22 cellular contexts compared by ENCODE assay signal in genomic region chr6:4573958-4574481, GRCh38.
DNase-seq lines count a peak whose midpoint lies in the region; ATAC-seq and TF ChIP-seq lines count a peak whose summit lies in the region.
"Had no signal": no experiment of that assay in that cellular context is flagged by ENCODE, and none has a peak within 500 bp of the region (broad histone marks: within the 10 kb centered on the region; RNA-seq: fewer than 3 reads in every experiment).

No MANE protein-coding gene starts in this region.

- H3K36me3 ChIP-seq in mucosa of descending colon (ENCODE audit: low read depth), result no peaks in the 10 kb centered on the region

- H3K4me3 ChIP-seq in AG04449 (ENCODE audit: low read depth, low read length) (no peak overlapping the region), coronary artery (no peak overlapping the region), mucosa of descending colon (no peak overlapping the region)
- H3K4me3 ChIP-seq: GM12878, K562 had no signal

- ATAC-seq in mucosa of descending colon, result no peak
- ATAC-seq: GM12878, K562 had no signal

- TF ChIP-seq CTCF in AG04449 (IDR thresholded peaks at IDR 0.05; ENCODE audit: insufficient read depth, low read length, missing control alignments) (no peak), coronary artery (IDR thresholded peaks at IDR 0.05) (no peak), mucosa of descending colon (IDR thresholded peaks at IDR 0.05) (no peak)

- POLR2A ChIA-PET in AG04449 (lab: Yijun Ruan, JAX), result interaction anchor here (0.8 kb wide), 1 partner anchor 351 kb away, joined by 7 read pairs; no protein-coding TSS in a partner anchor

- CTCF ChIA-PET in AG04449 (lab: Yijun Ruan, JAX), result no interaction called here

- no peaks in the 10 kb centered on the region for H3K4me1 ChIP-seq in mucosa of descending colon (ENCODE audit: low read depth)

- H3K27ac ChIP-seq in coronary artery, result no peak overlapping the region
- H3K27ac ChIP-seq: HL-60, RWPE1 had no signal

- intact Hi-C loops in mucosa of descending colon (cut with DNase I, micrococcal nuclease), result no loop called here

- peaks cover 14% of the 10 kb centered on the region for H3K9me3 ChIP-seq in mucosa of descending colon

- DNase-seq in AG04449 (ENCODE audit: low read depth, low spot score) (peak; percentile 61), amniotic epithelial cell (ENCODE audit: low read depth) (peak; percentile 91), coronary artery (ENCODE audit: low spot score) (peak; percentile 24), iris pigment epithelial cell (ENCODE audit: low read depth) (peak; percentile 93), NCI-H69 (lab: John Stamatoyannopoulos, UW) (no peak), mucosa of descending colon (no peak), NCI-H748 treated with DMSO at 0.1 percent for 48 hours (lab: John Stamatoyannopoulos, UW) (no peak), AG20443 (ENCODE audit: low spot score) (no peak)
- DNase-seq: 8988T; AML-193; CD4-positive, CD25-positive, alpha-beta regulatory T cell; HCEC 1CT; NCI-H1048; NCI-H146; NCI-H2227 treated with DMSO at 0.1 percent for 48 hours; NCI-H524 treated with DMSO at 0.1 percent for 48 hours; NK-92 treated with Interleukin-12 subunit alpha and Interleukin-12 subunit beta, amount 100 ng/mL, for 24 hours; OCI-M1 had no signal

Comparison
In these comparisons a context has a peak if more than half of its experiments do, and no peak if none do; other contexts are left out.
1. DNase-seq: peak in AG04449 (single experiment), amniotic epithelial cell (single experiment), coronary artery (single experiment) and iris pigment epithelial cell (single experiment); none in NCI-H69 (single experiment), mucosa of descending colon (0 of 3), NCI-H748 treated with DMSO at 0.1 percent for 48 hours (single experiment) and AG20443 (single experiment).